ENCODE assay signal across 2 cellular contexts in genomic region chr6:107144014-107144413, GRCh38.
TF ChIP-seq lines count a peak whose summit lies in the region.

No MANE protein-coding gene starts in this region.

TF ChIP-seq in GM12891, 5 proteins besides CTCF, POLR2A, EP300 and RAD21 (continued from another document):
- no peak for TF ChIP-seq POU2F2 (IDR thresholded peaks at IDR 0.05; ENCODE audit: low read depth, low read length)

TF ChIP-seq in K562, 482 proteins besides CTCF, POLR2A, EP300 and RAD21 (continued from another document):
- TF ChIP-seq ATF3 (IDR thresholded peaks at IDR 0.05) (0 out of 2 replicates have a peak, but pooled peaks have one; percentile 12), ATF3 (CRISPR knock-in tag; conservative IDR thresholded peaks at IDR 0.05) (no peak), SRSF1 (IDR thresholded peaks at IDR 0.05; ENCODE audit: low read depth, low read length) (no peak), PPARD (CRISPR knock-in tag; IDR thresholded peaks at IDR 0.05) (no peak), SMARCA4 (IDR thresholded peaks at IDR 0.05) (no peak), STAG1 (CRISPR knock-in tag; IDR thresholded peaks at IDR 0.05; ENCODE audit: borderline replicate concordance) (no peak), POLR2B (IDR thresholded peaks at IDR 0.05; ENCODE audit: low read depth, partially characterized antibody) (no peak), TARDBP (IDR thresholded peaks at IDR 0.05) (no peak)
